ENCODE assay signal across 1 cellular context in the genomic region with DNA sequence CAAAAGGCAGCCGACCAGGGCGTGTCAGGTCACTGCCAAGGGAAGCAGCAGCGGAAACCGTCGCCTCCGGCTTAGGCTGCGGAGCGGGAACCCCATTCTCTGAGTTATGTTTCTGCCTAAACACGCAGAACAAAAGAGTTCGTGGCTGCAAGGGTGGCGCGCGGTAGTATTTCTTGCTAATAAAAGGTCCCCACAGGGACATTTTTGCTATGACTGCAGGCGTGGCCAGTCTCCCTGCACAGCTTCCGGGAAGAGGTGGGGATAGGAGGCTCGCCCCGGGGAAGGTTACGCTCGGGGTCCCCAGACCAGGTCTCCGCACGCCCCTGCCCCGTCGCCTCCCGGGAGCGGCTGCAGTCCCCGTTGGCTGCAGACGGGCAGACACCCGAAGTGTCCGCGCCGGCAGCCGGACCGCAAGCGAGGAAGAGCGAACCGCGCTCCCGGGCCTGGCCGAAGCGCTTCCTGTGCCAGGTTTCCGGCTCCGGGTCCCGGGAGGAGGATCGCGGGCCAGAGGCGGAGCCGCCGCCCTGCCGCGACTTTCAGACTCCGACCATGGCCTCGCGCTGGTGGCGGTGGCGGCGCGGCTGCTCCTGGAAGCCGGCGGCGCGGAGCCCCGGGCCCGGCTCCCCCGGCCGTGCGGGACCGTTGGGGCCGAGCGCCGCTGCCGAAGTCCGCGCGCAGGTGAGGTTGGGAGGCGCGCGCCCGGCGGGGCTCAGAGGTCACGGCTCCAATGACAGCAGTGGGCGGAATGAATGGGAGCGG.
TF ChIP-seq lines count a peak whose summit lies in the region.

A gene with protein sequence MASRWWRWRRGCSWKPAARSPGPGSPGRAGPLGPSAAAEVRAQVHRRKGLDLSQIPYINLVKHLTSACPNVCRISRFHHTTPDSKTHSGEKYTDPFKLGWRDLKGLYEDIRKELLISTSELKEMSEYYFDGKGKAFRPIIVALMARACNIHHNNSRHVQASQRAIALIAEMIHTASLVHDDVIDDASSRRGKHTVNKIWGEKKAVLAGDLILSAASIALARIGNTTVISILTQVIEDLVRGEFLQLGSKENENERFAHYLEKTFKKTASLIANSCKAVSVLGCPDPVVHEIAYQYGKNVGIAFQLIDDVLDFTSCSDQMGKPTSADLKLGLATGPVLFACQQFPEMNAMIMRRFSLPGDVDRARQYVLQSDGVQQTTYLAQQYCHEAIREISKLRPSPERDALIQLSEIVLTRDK (plus strand): TSS at position 539 of the 759 bp plus-strand sequence. CDS start 11 bp downstream, at position 550.

TF ChIP-seq in HepG2, 621 proteins besides CTCF, POLR2A, EP300 and RAD21 (continued from another document and continues in another):
- TF ChIP-seq, protein P1, sequence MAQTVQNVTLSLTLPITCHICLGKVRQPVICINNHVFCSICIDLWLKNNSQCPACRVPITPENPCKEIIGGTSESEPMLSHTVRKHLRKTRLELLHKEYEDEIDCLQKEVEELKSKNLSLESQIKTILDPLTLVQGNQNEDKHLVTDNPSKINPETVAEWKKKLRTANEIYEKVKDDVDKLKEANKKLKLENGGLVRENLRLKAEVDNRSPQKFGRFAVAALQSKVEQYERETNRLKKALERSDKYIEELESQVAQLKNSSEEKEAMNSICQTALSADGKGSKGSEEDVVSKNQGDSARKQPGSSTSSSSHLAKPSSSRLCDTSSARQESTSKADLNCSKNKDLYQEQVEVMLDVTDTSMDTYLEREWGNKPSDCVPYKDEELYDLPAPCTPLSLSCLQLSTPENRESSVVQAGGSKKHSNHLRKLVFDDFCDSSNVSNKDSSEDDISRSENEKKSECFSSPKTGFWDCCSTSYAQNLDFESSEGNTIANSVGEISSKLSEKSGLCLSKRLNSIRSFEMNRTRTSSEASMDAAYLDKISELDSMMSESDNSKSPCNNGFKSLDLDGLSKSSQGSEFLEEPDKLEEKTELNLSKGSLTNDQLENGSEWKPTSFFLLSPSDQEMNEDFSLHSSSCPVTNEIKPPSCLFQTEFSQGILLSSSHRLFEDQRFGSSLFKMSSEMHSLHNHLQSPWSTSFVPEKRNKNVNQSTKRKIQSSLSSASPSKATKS (CRISPR knock-in tag; IDR thresholded peaks at IDR 0.05) = no peak
- TF ChIP-seq, protein P2, sequence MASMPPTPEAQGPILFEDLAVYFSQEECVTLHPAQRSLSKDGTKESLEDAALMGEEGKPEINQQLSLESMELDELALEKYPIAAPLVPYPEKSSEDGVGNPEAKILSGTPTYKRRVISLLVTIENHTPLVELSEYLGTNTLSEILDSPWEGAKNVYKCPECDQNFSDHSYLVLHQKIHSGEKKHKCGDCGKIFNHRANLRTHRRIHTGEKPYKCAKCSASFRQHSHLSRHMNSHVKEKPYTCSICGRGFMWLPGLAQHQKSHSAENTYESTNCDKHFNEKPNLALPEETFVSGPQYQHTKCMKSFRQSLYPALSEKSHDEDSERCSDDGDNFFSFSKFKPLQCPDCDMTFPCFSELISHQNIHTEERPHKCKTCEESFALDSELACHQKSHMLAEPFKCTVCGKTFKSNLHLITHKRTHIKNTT (CRISPR knock-in tag; IDR thresholded peaks at IDR 0.05) = no peak
- TF ChIP-seq ZNF143 (CRISPR knock-in tag; IDR thresholded peaks at IDR 0.05) (peak; percentile 65), ZNF713 (CRISPR knock-in tag; IDR thresholded peaks at IDR 0.05) (no peak), ZNF589 (CRISPR knock-in tag; conservative IDR thresholded peaks at IDR 0.05) (0 out of 2 replicates have a peak, but pooled peaks have one; percentile 9), ZNF205 (CRISPR knock-in tag; IDR thresholded peaks at IDR 0.05) (no peak; the same call in 1 of the 2 replicates), ZNF317 (CRISPR knock-in tag; IDR thresholded peaks at IDR 0.05) (peak; percentile 33; the same call in 1 of the 2 replicates), RFXANK (CRISPR knock-in tag; IDR thresholded peaks at IDR 0.05) (no peak), ZNF746 (CRISPR knock-in tag; IDR thresholded peaks at IDR 0.05) (no peak), DNMT3B (CRISPR knock-in tag; conservative IDR thresholded peaks at IDR 0.05) (no peak), ZNF792 (CRISPR knock-in tag; IDR thresholded peaks at IDR 0.05) (no peak), TOPORS (CRISPR knock-in tag; IDR thresholded peaks at IDR 0.05) (no peak; the same call in 1 of the 2 replicates), MBNL3 (CRISPR knock-in tag; conservative IDR thresholded peaks at IDR 0.05) (no peak), ZNF83 (CRISPR knock-in tag; IDR thresholded peaks at IDR 0.05; ENCODE audit: borderline replicate concordance) (peak; percentile 35; the same call in 1 of the 2 replicates), KDM1A (CRISPR knock-in tag; IDR thresholded peaks at IDR 0.05) (no peak), JUNB (CRISPR knock-in tag; IDR thresholded peaks at IDR 0.05; ENCODE audit: borderline replicate concordance) (no peak), SOX13 (IDR thresholded peaks at IDR 0.05) (no peak), SOX13 (CRISPR knock-in tag; conservative IDR thresholded peaks at IDR 0.05 in 1 of 2, IDR thresholded peaks at IDR 0.05 in 1 of 2) (no peak), ZFY (CRISPR knock-in tag; IDR thresholded peaks at IDR 0.05) (peak; percentile 90), PRMT3 (CRISPR knock-in tag; IDR thresholded peaks at IDR 0.05; ENCODE audit: borderline replicate concordance, low read depth) (no peak; the same call in 1 of the 2 replicates), NCOR1 (IDR thresholded peaks at IDR 0.05; ENCODE audit: borderline replicate concordance, low read length) (no peak), FOXC1 (CRISPR knock-in tag; IDR thresholded peaks at IDR 0.05; ENCODE audit: borderline replicate concordance) (no peak), ZNF766 (CRISPR knock-in tag; IDR thresholded peaks at IDR 0.05; ENCODE audit: borderline replicate concordance) (no peak), ZNF260 (CRISPR knock-in tag; IDR thresholded peaks at IDR 0.05; ENCODE audit: borderline replicate concordance, low read depth) (no peak), HNRNPH1 (optimal IDR thresholded peaks at IDR 0.05; ENCODE audit: low read depth, low read length) (no peak), HNRNPLL (IDR thresholded peaks at IDR 0.05; ENCODE audit: low read depth, low read length, poor library complexity, severe bottlenecking) (peak; percentile 40), KDM2A (CRISPR knock-in tag; IDR thresholded peaks at IDR 0.05; ENCODE audit: borderline replicate concordance, low read depth) (peak; percentile 87), GTF3A (CRISPR knock-in tag; conservative IDR thresholded peaks at IDR 0.05) (no peak), SRF (IDR thresholded peaks at IDR 0.05; ENCODE audit: low read depth, low read length) (no peak), YEATS4 (CRISPR knock-in tag; IDR thresholded peaks at IDR 0.05; ENCODE audit: borderline replicate concordance) (peak; percentile 61), ZNF605 (CRISPR knock-in tag; IDR thresholded peaks at IDR 0.05) (peak; percentile 34; the same call in 1 of the 2 replicates), ARID2 (CRISPR knock-in tag; IDR thresholded peaks at IDR 0.05; ENCODE audit: borderline replicate concordance) (no peak), ONECUT2 (CRISPR knock-in tag; IDR thresholded peaks at IDR 0.05) (no peak), ZBTB7B (CRISPR knock-in tag; IDR thresholded peaks at IDR 0.05) (peak; percentile 41), TOE1 (CRISPR knock-in tag; IDR thresholded peaks at IDR 0.05) (no peak), NPAS2 (CRISPR knock-in tag; IDR thresholded peaks at IDR 0.05; ENCODE audit: borderline replicate concordance) (no peak), ZFP37 (CRISPR knock-in tag; IDR thresholded peaks at IDR 0.05; ENCODE audit: borderline replicate concordance) (no peak), ZNF207 (IDR thresholded peaks at IDR 0.05; ENCODE audit: borderline replicate concordance) (no peak), GZF1 (CRISPR knock-in tag; IDR thresholded peaks at IDR 0.05) (no peak), ZNF124 (CRISPR knock-in tag; IDR thresholded peaks at IDR 0.05) (no peak; the same call in 1 of the 2 replicates)
- TF ChIP-seq, protein P3, sequence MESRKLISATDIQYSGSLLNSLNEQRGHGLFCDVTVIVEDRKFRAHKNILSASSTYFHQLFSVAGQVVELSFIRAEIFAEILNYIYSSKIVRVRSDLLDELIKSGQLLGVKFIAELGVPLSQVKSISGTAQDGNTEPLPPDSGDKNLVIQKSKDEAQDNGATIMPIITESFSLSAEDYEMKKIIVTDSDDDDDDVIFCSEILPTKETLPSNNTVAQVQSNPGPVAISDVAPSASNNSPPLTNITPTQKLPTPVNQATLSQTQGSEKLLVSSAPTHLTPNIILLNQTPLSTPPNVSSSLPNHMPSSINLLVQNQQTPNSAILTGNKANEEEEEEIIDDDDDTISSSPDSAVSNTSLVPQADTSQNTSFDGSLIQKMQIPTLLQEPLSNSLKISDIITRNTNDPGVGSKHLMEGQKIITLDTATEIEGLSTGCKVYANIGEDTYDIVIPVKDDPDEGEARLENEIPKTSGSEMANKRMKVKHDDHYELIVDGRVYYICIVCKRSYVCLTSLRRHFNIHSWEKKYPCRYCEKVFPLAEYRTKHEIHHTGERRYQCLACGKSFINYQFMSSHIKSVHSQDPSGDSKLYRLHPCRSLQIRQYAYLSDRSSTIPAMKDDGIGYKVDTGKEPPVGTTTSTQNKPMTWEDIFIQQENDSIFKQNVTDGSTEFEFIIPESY (CRISPR knock-in tag; IDR thresholded peaks at IDR 0.05) = no peak
- TF ChIP-seq, protein P4, sequence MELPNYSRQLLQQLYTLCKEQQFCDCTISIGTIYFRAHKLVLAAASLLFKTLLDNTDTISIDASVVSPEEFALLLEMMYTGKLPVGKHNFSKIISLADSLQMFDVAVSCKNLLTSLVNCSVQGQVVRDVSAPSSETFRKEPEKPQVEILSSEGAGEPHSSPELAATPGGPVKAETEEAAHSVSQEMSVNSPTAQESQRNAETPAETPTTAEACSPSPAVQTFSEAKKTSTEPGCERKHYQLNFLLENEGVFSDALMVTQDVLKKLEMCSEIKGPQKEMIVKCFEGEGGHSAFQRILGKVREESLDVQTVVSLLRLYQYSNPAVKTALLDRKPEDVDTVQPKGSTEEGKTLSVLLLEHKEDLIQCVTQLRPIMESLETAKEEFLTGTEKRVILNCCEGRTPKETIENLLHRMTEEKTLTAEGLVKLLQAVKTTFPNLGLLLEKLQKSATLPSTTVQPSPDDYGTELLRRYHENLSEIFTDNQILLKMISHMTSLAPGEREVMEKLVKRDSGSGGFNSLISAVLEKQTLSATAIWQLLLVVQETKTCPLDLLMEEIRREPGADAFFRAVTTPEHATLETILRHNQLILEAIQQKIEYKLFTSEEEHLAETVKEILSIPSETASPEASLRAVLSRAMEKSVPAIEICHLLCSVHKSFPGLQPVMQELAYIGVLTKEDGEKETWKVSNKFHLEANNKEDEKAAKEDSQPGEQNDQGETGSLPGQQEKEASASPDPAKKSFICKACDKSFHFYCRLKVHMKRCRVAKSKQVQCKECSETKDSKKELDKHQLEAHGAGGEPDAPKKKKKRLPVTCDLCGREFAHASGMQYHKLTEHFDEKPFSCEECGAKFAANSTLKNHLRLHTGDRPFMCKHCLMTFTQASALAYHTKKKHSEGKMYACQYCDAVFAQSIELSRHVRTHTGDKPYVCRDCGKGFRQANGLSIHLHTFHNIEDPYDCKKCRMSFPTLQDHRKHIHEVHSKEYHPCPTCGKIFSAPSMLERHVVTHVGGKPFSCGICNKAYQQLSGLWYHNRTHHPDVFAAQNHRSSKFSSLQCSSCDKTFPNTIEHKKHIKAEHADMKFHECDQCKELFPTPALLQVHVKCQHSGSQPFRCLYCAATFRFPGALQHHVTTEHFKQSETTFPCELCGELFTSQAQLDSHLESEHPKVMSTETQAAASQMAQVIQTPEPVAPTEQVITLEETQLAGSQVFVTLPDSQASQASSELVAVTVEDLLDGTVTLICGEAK (IDR thresholded peaks at IDR 0.05) = peak; percentile 47; the same call in 1 of the 2 replicates
- TF ChIP-seq, protein P4 (CRISPR knock-in tag; IDR thresholded peaks at IDR 0.05) = 0 out of 2 replicates have a peak, but pooled peaks have one; percentile 39
- TF ChIP-seq, protein P5, sequence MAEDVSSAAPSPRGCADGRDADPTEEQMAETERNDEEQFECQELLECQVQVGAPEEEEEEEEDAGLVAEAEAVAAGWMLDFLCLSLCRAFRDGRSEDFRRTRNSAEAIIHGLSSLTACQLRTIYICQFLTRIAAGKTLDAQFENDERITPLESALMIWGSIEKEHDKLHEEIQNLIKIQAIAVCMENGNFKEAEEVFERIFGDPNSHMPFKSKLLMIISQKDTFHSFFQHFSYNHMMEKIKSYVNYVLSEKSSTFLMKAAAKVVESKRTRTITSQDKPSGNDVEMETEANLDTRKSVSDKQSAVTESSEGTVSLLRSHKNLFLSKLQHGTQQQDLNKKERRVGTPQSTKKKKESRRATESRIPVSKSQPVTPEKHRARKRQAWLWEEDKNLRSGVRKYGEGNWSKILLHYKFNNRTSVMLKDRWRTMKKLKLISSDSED (CRISPR knock-in tag; IDR thresholded peaks at IDR 0.05) = no peak
- TF ChIP-seq, protein P6, sequence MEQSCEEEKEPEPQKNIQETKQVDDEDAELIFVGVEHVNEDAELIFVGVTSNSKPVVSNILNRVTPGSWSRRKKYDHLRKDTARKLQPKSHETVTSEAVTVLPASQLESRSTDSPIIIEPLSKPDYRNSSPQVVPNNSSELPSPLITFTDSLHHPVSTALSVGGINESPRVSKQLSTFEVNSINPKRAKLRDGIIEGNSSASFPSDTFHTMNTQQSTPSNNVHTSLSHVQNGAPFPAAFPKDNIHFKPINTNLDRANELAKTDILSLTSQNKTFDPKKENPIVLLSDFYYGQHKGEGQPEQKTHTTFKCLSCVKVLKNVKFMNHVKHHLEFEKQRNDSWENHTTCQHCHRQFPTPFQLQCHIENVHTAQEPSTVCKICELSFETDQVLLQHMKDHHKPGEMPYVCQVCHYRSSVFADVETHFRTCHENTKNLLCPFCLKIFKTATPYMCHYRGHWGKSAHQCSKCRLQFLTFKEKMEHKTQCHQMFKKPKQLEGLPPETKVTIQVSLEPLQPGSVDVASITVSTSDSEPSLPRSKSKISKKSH (CRISPR knock-in tag; IDR thresholded peaks at IDR 0.05; ENCODE audit: borderline replicate concordance) = no peak; the same call in 1 of the 2 replicates
